8 cellular contexts compared by ENCODE assay signal in the genomic region with DNA sequence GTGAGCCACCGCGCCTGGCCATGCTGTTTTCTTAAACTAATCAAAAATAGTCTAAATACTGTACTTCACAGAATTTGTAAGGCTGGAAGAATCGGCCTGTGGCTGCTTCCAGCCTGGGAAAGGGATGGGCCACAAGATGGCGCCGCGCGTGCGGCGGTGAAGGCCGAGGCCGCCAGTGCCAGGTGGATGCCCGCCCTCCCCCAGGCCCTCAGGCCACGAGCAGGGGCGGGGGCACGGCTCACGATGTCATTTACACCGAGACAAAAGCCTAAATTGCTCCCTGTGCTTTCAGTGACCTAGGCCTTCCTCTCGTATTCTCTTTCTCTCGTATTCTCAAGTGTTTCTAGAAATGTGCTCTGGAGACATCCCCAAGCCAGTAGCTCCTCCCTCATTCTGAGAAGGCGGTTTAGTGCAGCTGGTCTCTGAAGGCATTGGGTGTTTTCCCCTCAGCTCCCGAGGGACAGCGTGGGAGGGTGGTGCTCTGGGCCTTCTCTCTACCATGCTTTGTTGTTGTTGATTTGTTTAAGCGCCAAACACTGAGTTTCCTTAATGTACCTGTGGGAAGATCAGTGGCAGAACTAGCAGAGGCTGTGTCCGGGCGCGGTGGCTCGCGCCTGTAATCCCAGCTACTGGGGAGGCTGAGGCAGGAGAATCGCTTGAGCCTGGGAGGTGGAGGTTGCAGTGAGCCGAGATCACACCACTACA.
A peak's percentile ranks its signal among the peaks of the same experiment; 100 is the strongest.
DNase-seq lines count a peak whose midpoint lies in the region; ATAC-seq and TF ChIP-seq lines count a peak whose summit lies in the region.

No MANE protein-coding gene starts in this region.

- TF ChIP-seq POLR2A in GM15510 (IDR thresholded peaks at IDR 0.05; ENCODE audit: borderline replicate concordance, extremely low read depth, insufficient read length) = peak; percentile 26

- peak overlapping the region; percentile 37 for H3K4me3 ChIP-seq in skeletal muscle cell (ENCODE audit: low read depth, low read length)

- DNase-seq in NCI-H1436 treated with DMSO at 0.1 percent for 48 hours (lab: John Stamatoyannopoulos, UW) (peak; percentile 91), T1000 (lab: John Stamatoyannopoulos, UW) (peak; percentile 100), astrocyte of the hippocampus (ENCODE audit: low read depth, low spot score) (peak; percentile 91), iPS DF 19.7 (ENCODE audit: low read depth, low spot score) (peak; percentile 74), skeletal muscle cell (ENCODE audit: low read depth) (peak; percentile 15), KG1 (lab: John Stamatoyannopoulos, UW) (no peak)

- ATAC-seq in HG02852 (IDR thresholded peaks at IDR 0.05; ENCODE audit: unreplicated experiment) = peak; percentile 90
